Comparison of ENCODE assay signal across 8 cellular contexts in genomic region chr21:38912789-38913119, GRCh38.
A peak's percentile ranks its signal among the peaks of the same experiment; 100 is the strongest.
DNase-seq lines count a peak whose midpoint lies in the region; ATAC-seq lines count a peak whose summit lies in the region.

No MANE protein-coding gene starts in this region.

- peaks cover 25% of the 10 kb centered on the region for H3K4me1 ChIP-seq in NT2/D1 (ENCODE audit: insufficient read depth, insufficient read length)
- peaks cover 46 to 72% of the 10 kb centered on the region in 2 donors for H3K4me1 ChIP-seq in duodenal mucosa (ENCODE audit: control insufficient read depth in 1 of 2, insufficient read depth in 2 of 2, low read length in 2 of 2)
- peaks cover 78% of the 10 kb centered on the region for H3K4me1 ChIP-seq in mucosa of stomach (ENCODE audit: control insufficient read depth, insufficient read depth, low read length)

- H3K27me3 Mint-ChIP-seq in stimulated activated memory B cell treated with anti-CD40 and anti-IgM and Interleukin-4, amounts not matched to agents 10 μg/mL and 1 μg/mL and 100 μg/mL, for 72 hours: peaks cover 27% of the 10 kb centered on the region
- H3K27me3 Mint-ChIP-seq in activated naive CD8-positive, alpha-beta T cell treated with anti-CD3 and anti-CD28 coated beads for 36 hours: peaks cover 15% of the 10 kb centered on the region

- no peak overlapping the region for H3K27ac Mint-ChIP-seq in stimulated activated memory B cell treated with anti-CD40 and anti-IgM and Interleukin-4, amounts not matched to agents 10 μg/mL and 1 μg/mL and 100 μg/mL, for 72 hours
- H3K27ac Mint-ChIP-seq in activated naive CD8-positive, alpha-beta T cell treated with anti-CD3 and anti-CD28 coated beads for 36 hours: no peak overlapping the region

- no peaks in the 10 kb centered on the region for H3K36me3 ChIP-seq in NT2/D1 (ENCODE audit: insufficient read depth, insufficient read length, low read length)
- H3K36me3 ChIP-seq in duodenal mucosa (ENCODE audit: control insufficient read depth in 1 of 2, insufficient read depth in 2 of 2, low read length in 2 of 2): no peaks in the 10 kb centered on the region
- no peaks in the 10 kb centered on the region for H3K36me3 ChIP-seq in mucosa of stomach (ENCODE audit: control insufficient read depth, insufficient read depth, low read length)

- no peaks in the 10 kb centered on the region for H3K9me3 Mint-ChIP-seq in stimulated activated memory B cell treated with anti-CD40 and anti-IgM and Interleukin-4, amounts not matched to agents 10 μg/mL and 1 μg/mL and 100 μg/mL, for 72 hours
- H3K9me3 Mint-ChIP-seq in activated naive CD8-positive, alpha-beta T cell treated with anti-CD3 and anti-CD28 coated beads for 36 hours: no peaks in the 10 kb centered on the region

- H3K4me3 Mint-ChIP-seq in stimulated activated memory B cell treated with anti-CD40 and anti-IgM and Interleukin-4, amounts not matched to agents 10 μg/mL and 1 μg/mL and 100 μg/mL, for 72 hours: no peak overlapping the region
- no peak overlapping the region for H3K4me3 Mint-ChIP-seq in activated naive CD8-positive, alpha-beta T cell treated with anti-CD3 and anti-CD28 coated beads for 36 hours

- H3K9ac ChIP-seq in NT2/D1 (ENCODE audit: insufficient read length, low read depth) (peak overlapping the region; percentile 44), duodenal mucosa (ENCODE audit: low read depth in 1 of 2, low read length in 2 of 2) (peak overlapping the region; percentile 67 to 78), mucosa of stomach (ENCODE audit: low read length) (peak overlapping the region; percentile 46)

- H3K27ac ChIP-seq in duodenal mucosa (ENCODE audit: low read depth, low read length) (peak overlapping the region; percentile 90), temporal lobe (ENCODE audit: low read depth, low read length) (peak overlapping the region; percentile 30)

- DNase-seq in NT2/D1 (ENCODE audit: low read depth, low spot score): no peak
- no peak for DNase-seq in NCI-H2107 treated with DMSO at 0.1 percent for 48 hours (lab: John Stamatoyannopoulos, UW; ENCODE audit: unreplicated experiment)
- no peak for DNase-seq in activated naive CD8-positive, alpha-beta T cell treated with anti-CD3 and anti-CD28 coated beads for 36 hours

- H3K27me3 ChIP-seq in NT2/D1 (ENCODE audit: insufficient read depth, insufficient read length) (peaks cover 25% of the 10 kb centered on the region), duodenal mucosa (ENCODE audit: control insufficient read depth in 1 of 2, insufficient read depth in 2 of 2, low read length in 2 of 2) (no peaks in the 10 kb centered on the region), mucosa of stomach (ENCODE audit: control insufficient read depth, insufficient read depth, low read length) (no peaks in the 10 kb centered on the region)

- no peaks in the 10 kb centered on the region for H3K36me3 Mint-ChIP-seq in stimulated activated memory B cell treated with anti-CD40 and anti-IgM and Interleukin-4, amounts not matched to agents 10 μg/mL and 1 μg/mL and 100 μg/mL, for 72 hours
- H3K36me3 Mint-ChIP-seq in activated naive CD8-positive, alpha-beta T cell treated with anti-CD3 and anti-CD28 coated beads for 36 hours: no peaks in the 10 kb centered on the region

- H3K9me3 ChIP-seq in NT2/D1 (ENCODE audit: insufficient read depth, low read length) (no peaks in the 10 kb centered on the region), duodenal mucosa (ENCODE audit: control insufficient read depth in 1 of 2, low read length in 2 of 2) (no peaks in the 10 kb centered on the region), mucosa of stomach (ENCODE audit: control insufficient read depth, low read length) (no peaks in the 10 kb centered on the region)

- H3K4me1 Mint-ChIP-seq in stimulated activated memory B cell treated with anti-CD40 and anti-IgM and Interleukin-4, amounts not matched to agents 10 μg/mL and 1 μg/mL and 100 μg/mL, for 72 hours: no peaks in the 10 kb centered on the region
- no peaks in the 10 kb centered on the region for H3K4me1 Mint-ChIP-seq in activated naive CD8-positive, alpha-beta T cell treated with anti-CD3 and anti-CD28 coated beads for 36 hours

- H3K4me3 ChIP-seq in NT2/D1 (ENCODE audit: insufficient read length, low read depth) (peak overlapping the region; percentile 31), duodenal mucosa (ENCODE audit: low read depth in 1 of 2, low read length in 2 of 2) (peak overlapping the region; percentile 24 to 43), mucosa of stomach (ENCODE audit: low read length) (no peak overlapping the region)

- ATAC-seq in stimulated activated memory B cell treated with anti-CD40 and anti-IgM and Interleukin-4, amounts not matched to agents 10 μg/mL and 1 μg/mL and 100 μg/mL, for 72 hours: no peak
- no peak for ATAC-seq in GM18873 (IDR thresholded peaks at IDR 0.05; ENCODE audit: low FRiP score, unreplicated experiment)
